In the genomic region with DNA sequence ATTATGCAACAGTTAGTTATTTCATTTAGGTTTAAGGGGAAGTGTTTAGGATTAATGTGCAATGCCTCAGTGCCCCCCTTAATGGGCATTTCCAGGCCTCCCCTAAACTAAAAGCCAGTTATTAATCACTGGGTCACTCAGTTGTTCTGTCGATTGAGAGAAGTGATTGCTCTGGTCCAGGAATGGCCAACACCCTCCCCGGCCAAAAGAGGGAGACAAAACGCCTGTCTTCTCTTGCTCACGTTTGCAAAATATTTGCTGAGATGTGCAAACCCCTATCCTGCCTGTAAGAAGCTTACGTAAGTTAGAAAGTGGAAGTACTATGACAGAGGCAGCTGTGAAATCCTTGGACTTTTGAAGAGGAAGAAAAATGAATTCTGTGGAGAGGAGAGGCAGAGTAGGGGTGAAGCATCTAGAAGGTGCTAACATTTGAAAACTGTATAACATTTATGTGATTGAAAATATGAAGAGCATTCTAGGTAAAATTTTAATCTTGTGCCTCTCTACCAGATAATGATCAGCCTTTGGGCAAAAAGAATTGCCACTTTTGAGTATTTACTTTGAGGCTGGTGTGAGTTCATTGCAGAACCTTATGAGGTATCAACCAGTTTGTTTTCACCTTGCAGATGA, we compare ENCODE assay signal across 8 cellular contexts. TPM values are rescaled to one million over a fixed set of nuclear protein-coding genes. Genes with fewer than 3 reads are reported as not detected.
DNase-seq lines count a peak whose midpoint lies in the region; ATAC-seq and TF ChIP-seq lines count a peak whose summit lies in the region.

No MANE protein-coding gene starts in this region.

- peak; percentile 51 for TF ChIP-seq CTCF in GM10266 (IDR thresholded peaks at IDR 0.05; ENCODE audit: control insufficient read depth, insufficient read depth, low read depth, missing control alignments)

- intact Hi-C loops in left colon (cut with DNase I, micrococcal nuclease): no loop called here

- ATAC-seq in left colon: peak; percentile 26
- ATAC-seq in HG03039 (IDR thresholded peaks at IDR 0.05; ENCODE audit: unreplicated experiment): no peak

- DNase-seq in GM10266 (ENCODE audit: extremely low spot score): peak; percentile 30
- peak; percentile 42 for DNase-seq in Jurkat, Clone E6-1 (ENCODE audit: low read depth, low spot score)
- peak; percentile 4 for DNase-seq in amniotic epithelial cell (ENCODE audit: low read depth)
- peak in 1 of 2 donors; percentile 9 for DNase-seq in left colon
- no peak for DNase-seq in mesenteric fat pad (ENCODE audit: low spot score)
- DNase-seq in activated CD4-positive, alpha-beta T cell treated with anti-CD3 and anti-CD28 coated beads for 4 hours: no peak
- DNase-seq in GM19240 (ENCODE audit: insufficient read length, low spot score): no peak

- no peak overlapping the region for H3K4me3 ChIP-seq in Jurkat, Clone E6-1 (ENCODE audit: low read length)

RNA-seq across cellular contexts. Expression of gene NTM, which starts 37.7 kb away (rescaled TPM):
- polyA plus RNA-seq in Jurkat, Clone E6-1 (2012; ENCODE audit: insufficient read depth, insufficient read length): not detected
- 1 to 10 TPM; 1.0 to 1.7 TPM for total RNA-seq in left colon
- 2.9 TPM for total RNA-seq in mesenteric fat pad

Comparison
In these comparisons a context has a peak if more than half of its experiments do, and no peak if none do; other contexts are left out.
1. DNase-seq: peak in GM10266 (single experiment), Jurkat, Clone E6-1 (single experiment) and amniotic epithelial cell (single experiment); none in mesenteric fat pad (single experiment), activated CD4-positive, alpha-beta T cell treated with anti-CD3 and anti-CD28 coated beads for 4 hours (0 of 2) and GM19240 (single experiment).